Comparison of ENCODE assay signal across 17 cellular contexts in the genomic region with DNA sequence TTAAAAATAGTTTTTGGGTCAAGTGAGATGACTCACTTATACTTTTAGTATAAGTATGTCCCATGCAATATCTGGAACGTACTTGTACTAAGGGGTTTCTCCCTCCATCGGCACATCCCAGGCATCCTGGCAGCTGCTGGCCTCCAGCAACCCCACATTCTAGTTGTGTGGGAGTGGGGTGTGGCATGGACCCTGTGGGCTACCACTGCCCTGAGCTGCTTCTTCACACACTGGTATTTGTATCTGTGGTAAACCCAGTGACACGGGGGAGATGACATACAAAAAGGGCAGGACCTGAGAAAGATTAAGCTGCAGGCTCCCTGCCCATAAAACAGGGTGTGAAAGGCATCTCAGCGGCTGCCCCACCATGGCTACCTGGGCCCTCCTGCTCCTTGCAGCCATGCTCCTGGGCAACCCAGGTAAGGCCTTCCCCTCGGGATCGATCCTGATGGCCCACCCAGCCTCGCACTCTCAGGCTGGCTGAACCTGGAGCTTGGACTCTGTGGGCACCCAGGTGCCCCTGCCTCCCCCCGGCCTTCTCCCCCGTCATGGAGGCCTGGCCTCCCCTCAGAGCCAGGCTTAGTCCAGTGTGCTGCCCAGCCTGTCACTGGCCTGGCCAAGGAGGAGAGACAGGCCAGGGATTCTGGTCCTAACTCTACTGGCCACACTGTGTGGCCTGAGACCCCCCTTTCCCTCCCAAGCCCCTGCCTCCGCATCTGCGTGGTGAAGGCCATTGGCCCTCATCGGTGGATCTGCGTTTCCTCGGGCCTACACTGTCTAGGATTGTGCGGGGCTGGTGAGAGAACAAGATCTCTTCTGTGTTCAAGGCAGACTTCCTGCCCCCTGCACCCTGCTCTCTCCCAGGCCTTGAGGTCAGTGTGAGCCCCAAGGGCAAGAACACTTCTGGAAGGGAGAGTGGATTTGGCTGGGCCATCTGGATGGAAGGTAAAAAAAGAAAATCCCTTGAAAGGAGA. TPM values are rescaled to one million over a fixed set of nuclear protein-coding genes. Genes with fewer than 3 reads are reported as not detected.
A peak's percentile ranks its signal among the peaks of the same experiment; 100 is the strongest.
DNase-seq lines count a peak whose midpoint lies in the region; ATAC-seq and TF ChIP-seq lines count a peak whose summit lies in the region.
"Had no signal": no experiment of that assay in that cellular context is flagged by ENCODE, and none has a peak within 500 bp of the region (broad histone marks: within the 10 kb centered on the region; RNA-seq: fewer than 3 reads in every experiment).

A gene (plus strand): TSS at position 307 of the 974 bp plus-strand sequence. CDS start 61 bp downstream, at position 368.

- TF ChIP-seq CTCF in psoas muscle (IDR thresholded peaks at IDR 0.05) = no peak

- H3K27ac Mint-ChIP-seq in activated CD4-positive, alpha-beta T cell treated with anti-CD3 and anti-CD28 coated beads, Interleukin-2, amount 10 ng/mL, durations not matched to agents 7 days and 5 days = peak within 1 kb of the TSS; percentile 76
- H3K27ac Mint-ChIP-seq in effector memory CD8-positive, alpha-beta T cell = peak within 1 kb of the TSS; percentile 90 to 97
- H3K27ac Mint-ChIP-seq: nephron had no signal

- H3K4me1 Mint-ChIP-seq in activated CD4-positive, alpha-beta T cell treated with anti-CD3 and anti-CD28 coated beads, Interleukin-2, amount 10 ng/mL, durations not matched to agents 7 days and 5 days = peaks cover 11% of the 10 kb centered on the region
- peaks cover 12 to 34% of the 10 kb centered on the region in 2 donors for H3K4me1 Mint-ChIP-seq in effector memory CD8-positive, alpha-beta T cell (ENCODE audit: low read depth in 2 of 2)
- H3K4me1 Mint-ChIP-seq: nephron had no signal

- H3K9me3 ChIP-seq in psoas muscle = no peaks in the 10 kb centered on the region
- H3K9me3 ChIP-seq: SJCRH30, tibial artery had no signal

- H3K27me3 ChIP-seq in psoas muscle (ENCODE audit: insufficient read depth in 3 of 3, low read length in 2 of 3) = no peaks in the 10 kb centered on the region

- no peak within 1 kb of the TSS for H3K27ac ChIP-seq in psoas muscle
- H3K27ac ChIP-seq: HL-60, SJCRH30, tibial artery had no signal

- peak within 1 kb of the TSS; percentile 34 for H3K4me3 Mint-ChIP-seq in activated CD4-positive, alpha-beta T cell treated with anti-CD3 and anti-CD28 coated beads, Interleukin-2, amount 10 ng/mL, durations not matched to agents 7 days and 5 days
- H3K4me3 Mint-ChIP-seq in effector memory CD8-positive, alpha-beta T cell = peak within 1 kb of the TSS; percentile 79 to 89
- H3K4me3 Mint-ChIP-seq: nephron had no signal

- 93 to 98% (median 96%) methylated on average over 15 of the region's 15 CpGs for WGBS in psoas muscle, 3 donors

- H3K4me1 ChIP-seq in psoas muscle = no peaks in the 10 kb centered on the region
- H3K4me1 ChIP-seq: SJCRH30, tibial artery had no signal

- peak; percentile 83 for ATAC-seq in effector memory CD8-positive, alpha-beta T cell (replicated peaks)
- ATAC-seq in psoas muscle (peak; percentile 31 to 73 (median 46)), HG02840 (IDR thresholded peaks at IDR 0.05; ENCODE audit: low FRiP score, unreplicated experiment) (no peak)

- no peak within 1 kb of the TSS for H3K4me3 ChIP-seq in psoas muscle
- H3K4me3 ChIP-seq: SJCRH30, tibial artery had no signal

- POLR2A ChIA-PET in activated CD4-positive, alpha-beta T cell treated with anti-CD3 and anti-CD28 coated beads, Interleukin-2, amount 10 ng/mL, durations not matched to agents 7 days and 5 days (lab: Charles Lee) = no interaction called here

- H3K9me3 Mint-ChIP-seq in activated CD4-positive, alpha-beta T cell treated with anti-CD3 and anti-CD28 coated beads, Interleukin-2, amount 10 ng/mL, durations not matched to agents 7 days and 5 days = no peaks in the 10 kb centered on the region
- H3K9me3 Mint-ChIP-seq in effector memory CD8-positive, alpha-beta T cell = no peaks in the 10 kb centered on the region
- H3K9me3 Mint-ChIP-seq: nephron had no signal

- no peaks in the 10 kb centered on the region for H3K36me3 Mint-ChIP-seq in activated CD4-positive, alpha-beta T cell treated with anti-CD3 and anti-CD28 coated beads, Interleukin-2, amount 10 ng/mL, durations not matched to agents 7 days and 5 days (ENCODE audit: low read depth)
- peaks cover 73% of the 10 kb centered on the region for H3K36me3 Mint-ChIP-seq in effector memory CD8-positive, alpha-beta T cell (ENCODE audit: insufficient read depth)

- H3K36me3 ChIP-seq in psoas muscle (ENCODE audit: insufficient read depth in 1 of 2, low read depth in 1 of 2) = no peaks in the 10 kb centered on the region
- H3K36me3 ChIP-seq: SJCRH30, tibial artery had no signal

- intact Hi-C loops in psoas muscle (cut with DNase I) = no loop called here

- H3K27me3 Mint-ChIP-seq in activated CD4-positive, alpha-beta T cell treated with anti-CD3 and anti-CD28 coated beads, Interleukin-2, amount 10 ng/mL, durations not matched to agents 7 days and 5 days = peaks cover 3% of the 10 kb centered on the region
- peaks cover 0 to 6% of the 10 kb centered on the region in 2 donors for H3K27me3 Mint-ChIP-seq in effector memory CD8-positive, alpha-beta T cell

- CTCF ChIA-PET in activated CD4-positive, alpha-beta T cell treated with anti-CD3 and anti-CD28 coated beads, Interleukin-2, amount 10 ng/mL, durations not matched to agents 7 days and 5 days (lab: Charles Lee) = interaction anchor here (0.5 to 2.4 kb wide), 7 partner anchors 10 to 39 kb away, joined by 3 to 8 read pairs (median 4); no protein-coding TSS in a partner anchor

- DNase-seq in activated CD4-positive, alpha-beta T cell treated with anti-CD3 and anti-CD28 coated beads, Interleukin-2, amount 10 ng/mL, durations not matched to agents 7 days and 5 days = no peak
- no peak for DNase-seq in activated CD4-positive, alpha-beta T cell treated with anti-CD3 and anti-CD28 coated beads for 4 hours
- peak; percentile 57 for DNase-seq in SW480 (ENCODE audit: low spot score)
- DNase-seq in effector memory CD8-positive, alpha-beta T cell = peak; percentile 31 to 51 (median 49)
- no peak for DNase-seq in psoas muscle
- DNase-seq in dermis blood vessel endothelial cell = no peak
- no peak for DNase-seq in DMS114 treated with DMSO at 0.1 percent for 48 hours (lab: John Stamatoyannopoulos, UW; ENCODE audit: unreplicated experiment)
- DNase-seq: kidney glomerular epithelial cell; NCI-H1436 treated with DMSO at 0.1 percent for 48 hours; NCI-H345; SJCRH30; stimulated activated CD4-positive, alpha-beta T cell treated with anti-CD3 and anti-CD28 coated beads, Interleukin-1b, Interleukin-23, amount 100 ng/mL, for 48 hours had no signal

RNA-seq across cellular contexts. Expression of the gene that starts here (rescaled TPM):
- total RNA-seq in activated CD4-positive, alpha-beta T cell treated with anti-CD3 and anti-CD28 coated beads, Interleukin-2, amount 10 ng/mL, durations not matched to agents 7 days and 5 days = 10 to 100 TPM; 72.9 to 75.5 TPM
- total RNA-seq in psoas muscle (10 to 100 TPM in 1 of 4 donors, 1 to 10 TPM in 2, under 1 TPM in 1; 0.58 to 20.0 (median 5.8) TPM), dermis blood vessel endothelial cell (not detected in 2 replicates)
- polyA plus RNA-seq in psoas muscle = 10 to 100 TPM in 2 of 3 donors, 1 to 10 TPM in 1; 4.9 to 31.6 (median 23.4) TPM
- total RNA-seq: dermis microvascular lymphatic vessel endothelial cell, SJCRH30 had no signal

Comparison
In these comparisons a context has a peak if more than half of its experiments do, and no peak if none do; other contexts are left out.
1. DNase-seq: peak in SW480 (single experiment) and effector memory CD8-positive, alpha-beta T cell (3 of 3); none in activated CD4-positive, alpha-beta T cell treated with anti-CD3 and anti-CD28 coated beads, Interleukin-2, amount 10 ng/mL, durations not matched to agents 7 days and 5 days (single experiment), activated CD4-positive, alpha-beta T cell treated with anti-CD3 and anti-CD28 coated beads for 4 hours (0 of 2), psoas muscle (0 of 2), dermis blood vessel endothelial cell (single experiment) and DMS114 treated with DMSO at 0.1 percent for 48 hours (single experiment).